Comparison of ENCODE assay signal across 1 cellular context in genomic region chr5:2324788-2325187, GRCh38.
TF ChIP-seq lines count a peak whose summit lies in the region.

No MANE protein-coding gene starts in this region.

TF ChIP-seq in WTC11, 78 proteins besides CTCF, POLR2A, EP300 and RAD21 (continued from another document):
- TF ChIP-seq STAT6 (CRISPR knock-in tag; conservative IDR thresholded peaks at IDR 0.05; ENCODE audit: low read depth) = no peak
- no peak for TF ChIP-seq JAZF1 (CRISPR knock-in tag; IDR thresholded peaks at IDR 0.05)
- no peak for TF ChIP-seq SMAD3 (CRISPR knock-in tag; IDR thresholded peaks at IDR 0.05; ENCODE audit: borderline replicate concordance)
- no peak for TF ChIP-seq AFF4 (CRISPR knock-in tag; IDR thresholded peaks at IDR 0.05; ENCODE audit: borderline replicate concordance)
- TF ChIP-seq MLX (CRISPR knock-in tag; IDR thresholded peaks at IDR 0.05) = no peak
- TF ChIP-seq ZNF425 (CRISPR knock-in tag; conservative IDR thresholded peaks at IDR 0.05) = no peak
- no peak for TF ChIP-seq ZNF416 (CRISPR knock-in tag; IDR thresholded peaks at IDR 0.05)
- no peak for TF ChIP-seq ZNF423 (CRISPR knock-in tag; IDR thresholded peaks at IDR 0.05)
- no peak for TF ChIP-seq ZSCAN18 (CRISPR knock-in tag; IDR thresholded peaks at IDR 0.05)
- TF ChIP-seq SOX15 (CRISPR knock-in tag; IDR thresholded peaks at IDR 0.05) = no peak
- no peak for TF ChIP-seq NR1H2 (CRISPR knock-in tag; IDR thresholded peaks at IDR 0.05)
- no peak for TF ChIP-seq ZNF138 (CRISPR knock-in tag; conservative IDR thresholded peaks at IDR 0.05)
- no peak for TF ChIP-seq ZBTB43 (CRISPR knock-in tag; IDR thresholded peaks at IDR 0.05)
- no peak for TF ChIP-seq ZNF219 (CRISPR knock-in tag; IDR thresholded peaks at IDR 0.05; ENCODE audit: borderline replicate concordance)
